ENCODE assay signal across 10 cellular contexts in genomic region chr2:106139575-106139935, GRCh38. TPM values are rescaled to one million over a fixed set of nuclear protein-coding genes. Genes with fewer than 3 reads are reported as not detected.
A peak's percentile ranks its signal among the peaks of the same experiment; 100 is the strongest.
DNase-seq lines count a peak whose midpoint lies in the region; ATAC-seq and TF ChIP-seq lines count a peak whose summit lies in the region.
"Had no signal": no experiment of that assay in that cellular context is flagged by ENCODE, and none has a peak within 500 bp of the region (broad histone marks: within the 10 kb centered on the region; RNA-seq: fewer than 3 reads in every experiment).

No MANE protein-coding gene starts in this region.

- no peaks in the 10 kb centered on the region for H3K9me3 ChIP-seq in CD8-positive, alpha-beta T cell (ENCODE audit: low read length)
- H3K9me3 ChIP-seq in Loucy (ENCODE audit: insufficient read depth, low read depth, low read length) (no peaks in the 10 kb centered on the region), esophagus muscularis mucosa (no peaks in the 10 kb centered on the region)

- ATAC-seq in CD8-positive, alpha-beta T cell: no peak
- ATAC-seq in GM18511 (IDR thresholded peaks at IDR 0.05; ENCODE audit: unreplicated experiment) (no peak), GM18858 (IDR thresholded peaks at IDR 0.05; ENCODE audit: unreplicated experiment) (no peak)

- H3F3A ChIP-seq in Loucy (ENCODE audit: low read depth): no peaks in the 10 kb centered on the region

- no peak for TF ChIP-seq POLR2A in esophagus muscularis mucosa (IDR thresholded peaks at IDR 0.05; ENCODE audit: low read depth)

- peak overlapping the region; percentile 92 for H3K27ac Mint-ChIP-seq in CD8-positive, alpha-beta T cell

- no peaks in the 10 kb centered on the region for H3K27me3 Mint-ChIP-seq in CD8-positive, alpha-beta T cell (ENCODE audit: low read depth)

- no peak overlapping the region for H3K4me3 ChIP-seq in CD8-positive, alpha-beta T cell (ENCODE audit: low read depth, low read length)
- H3K4me3 ChIP-seq in Loucy (ENCODE audit: low read length, poor library complexity, severe bottlenecking) (no peak overlapping the region), esophagus muscularis mucosa (no peak overlapping the region), rectal smooth muscle tissue (ENCODE audit: low read length) (no peak overlapping the region)

- no peaks in the 10 kb centered on the region for H3K9me3 Mint-ChIP-seq in CD8-positive, alpha-beta T cell

- H3K27ac ChIP-seq in CD8-positive, alpha-beta T cell (ENCODE audit: low read depth, low read length): no peak overlapping the region
- H3K27ac ChIP-seq in esophagus muscularis mucosa (replicated peaks in 1 of 4) (peak overlapping the region; percentile 81 to 88 (median 84)), rectal smooth muscle tissue (ENCODE audit: low read depth, low read length) (peak overlapping the region; percentile 79)

- peaks cover 50% of the 10 kb centered on the region for H3K79me2 ChIP-seq in Loucy (ENCODE audit: insufficient read depth, low read length)

- CTCF ChIA-PET in CD8-positive, alpha-beta T cell (lab: Charles Lee): interaction anchor here (0.7 to 0.9 kb wide), 2 partner anchors 22 to 604 kb away, joined by 3 read pairs; no protein-coding TSS in a partner anchor

- H3K9ac ChIP-seq in Loucy (ENCODE audit: low read depth, low read length, poor library complexity, severe bottlenecking) (no peak overlapping the region), rectal smooth muscle tissue (ENCODE audit: low read length) (no peak overlapping the region)

- peaks cover 45% of the 10 kb centered on the region for H3K4me1 ChIP-seq in CD8-positive, alpha-beta T cell (ENCODE audit: insufficient read depth, low read length)
- peaks cover 26% of the 10 kb centered on the region for H3K4me1 ChIP-seq in Loucy (ENCODE audit: insufficient read depth, low read length, poor library complexity, severe bottlenecking)
- peaks cover 13 to 58% (median 44%) of the 10 kb centered on the region in 4 donors for H3K4me1 ChIP-seq in esophagus muscularis mucosa
- peaks cover 10% of the 10 kb centered on the region for H3K4me1 ChIP-seq in rectal smooth muscle tissue (ENCODE audit: control insufficient read depth, insufficient read depth, low read length)

- POLR2A ChIA-PET in CD8-positive, alpha-beta T cell (lab: Charles Lee): interaction anchor here (0.8 to 1.3 kb wide), 2 partner anchors 9 to 20 kb away, joined by 4 to 5 read pairs; no protein-coding TSS in a partner anchor

- H3K4me2 ChIP-seq in Loucy (ENCODE audit: low read depth, low read length, poor library complexity, severe bottlenecking): peak overlapping the region; percentile 15

- WGBS in esophagus muscularis mucosa: 95% methylated on average over 5 of the region's 5 CpGs

- DNase-seq in CD8-positive, alpha-beta T cell: no peak
- no peak for DNase-seq in esophagus muscularis mucosa (ENCODE audit: extremely low spot score)
- no peak for DNase-seq in SHP77 (lab: John Stamatoyannopoulos, UW)
- DNase-seq: activated effector memory CD4-positive, alpha-beta T cell treated with anti-CD3 and anti-CD28 coated beads, Interleukin-2, amount 50 U/mL, for 16 hours; mesendoderm had no signal

- no peaks in the 10 kb centered on the region for H3K9me2 ChIP-seq in Loucy (replicated peaks; ENCODE audit: low read depth, low read length)

- TF ChIP-seq CTCF in CD8-positive, alpha-beta T cell (IDR thresholded peaks at IDR 0.05): no peak
- TF ChIP-seq CTCF in Loucy (conservative IDR thresholded peaks at IDR 0.05; ENCODE audit: low read length) (no peak), esophagus muscularis mucosa (IDR thresholded peaks at IDR 0.05) (no peak)

- no peak for TF ChIP-seq EP300 in esophagus muscularis mucosa (IDR thresholded peaks at IDR 0.05)

- H3K4me3 Mint-ChIP-seq in CD8-positive, alpha-beta T cell: peak overlapping the region; percentile 74
- H3K4me3 Mint-ChIP-seq: CD14-positive monocyte had no signal

- intact Hi-C loops in CD8-positive, alpha-beta T cell (cut with DNase I, micrococcal nuclease): no loop called here
- intact Hi-C loops in esophagus muscularis mucosa (cut with DNase I): no loop called here

- H3K4me1 Mint-ChIP-seq in CD8-positive, alpha-beta T cell (ENCODE audit: low read depth): peaks cover 61% of the 10 kb centered on the region

- no peaks in the 10 kb centered on the region for H3K36me3 ChIP-seq in CD8-positive, alpha-beta T cell (ENCODE audit: insufficient read depth, low read length)
- H3K36me3 ChIP-seq in Loucy (ENCODE audit: insufficient read depth, low read length) (peaks cover 32% of the 10 kb centered on the region; the same call in 1 of the 2 replicates), esophagus muscularis mucosa (no peaks in the 10 kb centered on the region), rectal smooth muscle tissue (ENCODE audit: control insufficient read depth, insufficient read depth, low read length) (no peaks in the 10 kb centered on the region)

- peaks cover 46% of the 10 kb centered on the region for H3K36me3 Mint-ChIP-seq in CD8-positive, alpha-beta T cell

- H4K20me1 ChIP-seq in Loucy (ENCODE audit: insufficient read depth, low read length, poor library complexity, severe bottlenecking): peaks cover 3% of the 10 kb centered on the region

- H2AFZ ChIP-seq in Loucy (ENCODE audit: low read length): no peak overlapping the region

- H3K27me3 ChIP-seq in CD8-positive, alpha-beta T cell (ENCODE audit: insufficient read depth, low read length): no peaks in the 10 kb centered on the region
- H3K27me3 ChIP-seq in Loucy (ENCODE audit: insufficient read depth, low read length, poor library complexity, severe bottlenecking) (no peaks in the 10 kb centered on the region), esophagus muscularis mucosa (no peaks in the 10 kb centered on the region), rectal smooth muscle tissue (ENCODE audit: control insufficient read depth, insufficient read depth, low read length) (no peaks in the 10 kb centered on the region)

RNA-seq across cellular contexts. Expression of gene UXS1, which starts 54.5 kb away (rescaled TPM):
- total RNA-seq in CD8-positive, alpha-beta T cell: 10 to 100 TPM; 62.1 to 70.8 TPM
- total RNA-seq in esophagus muscularis mucosa: 10 to 100 TPM; 31.0 to 42.4 (median 36.8) TPM
